Comparison of ENCODE assay signal across 8 cellular contexts in genomic region chr10:103772096-103772845, GRCh38.
A peak's percentile ranks its signal among the peaks of the same experiment; 100 is the strongest.
DNase-seq lines count a peak whose midpoint lies in the region; ATAC-seq and TF ChIP-seq lines count a peak whose summit lies in the region.

No MANE protein-coding gene starts in this region.

- H3K4me1 Mint-ChIP-seq in activated T-helper 2 cell treated with anti-CD3 and anti-CD28 coated beads, Interferon-gamma antibody, Interleukin-2, Interleukin-4, amounts not matched to agents 10 μg/mL and 5 μg/mL and 100 μg/mL, durations not matched to agents 14 hours and 24 hours and 36 hours (ENCODE audit: low read depth): peaks cover 17% of the 10 kb centered on the region

- H3K79me2 ChIP-seq in OCI-LY3 (ENCODE audit: low read length): no peaks in the 10 kb centered on the region

- H3K27me3 ChIP-seq in A673 (replicated peaks; ENCODE audit: insufficient read depth, low read depth, low read length, poor library complexity) (no peaks in the 10 kb centered on the region), OCI-LY3 (ENCODE audit: low read depth, low read length) (no peaks in the 10 kb centered on the region), neutrophil (peaks cover 41% of the 10 kb centered on the region), thyroid gland (no peaks in the 10 kb centered on the region)

- no TSS peak for BruUV-seq in A673 (replicated peaks; lab: Mats Ljungman, UMichigan)

- H3K4me3 ChIP-seq in A673 (ENCODE audit: low read depth, low read length, poor library complexity, severe bottlenecking): peak overlapping the region; percentile 37
- peak overlapping the region; percentile 93 for H3K4me3 ChIP-seq in OCI-LY3 (ENCODE audit: low read length)
- peak overlapping the region; percentile 22 for H3K4me3 ChIP-seq in fibroblast of the aortic adventitia (ENCODE audit: low read depth, low read length)
- peak overlapping the region; percentile 44 to 48 for H3K4me3 ChIP-seq in neutrophil (ENCODE audit: low read depth in 1 of 2, low read length in 1 of 2)
- peak overlapping the region; percentile 6 to 22 (median 17) for H3K4me3 ChIP-seq in thyroid gland (replicated peaks in 1 of 3)

- H3K36me3 ChIP-seq in A673 (ENCODE audit: insufficient read depth, low read length, poor library complexity, severe bottlenecking) (peaks cover 3% of the 10 kb centered on the region), OCI-LY3 (replicated peaks; ENCODE audit: low read depth, low read length) (no peaks in the 10 kb centered on the region), neutrophil (no peaks in the 10 kb centered on the region), thyroid gland (no peaks in the 10 kb centered on the region)

- POLR2A ChIA-PET in A673 (lab: Charles Lee; ENCODE audit: low non-redundant PET): interaction anchor here (0.8 kb wide), 1 partner anchor 12 kb away, joined by 4 read pairs; no protein-coding TSS in a partner anchor

- H3K4me2 ChIP-seq in OCI-LY3 (ENCODE audit: low read length): peak overlapping the region; percentile 94

- peaks cover 8% of the 10 kb centered on the region for H3K9me3 Mint-ChIP-seq in activated T-helper 2 cell treated with anti-CD3 and anti-CD28 coated beads, Interferon-gamma antibody, Interleukin-2, Interleukin-4, amounts not matched to agents 10 μg/mL and 5 μg/mL and 100 μg/mL, durations not matched to agents 14 hours and 24 hours and 36 hours

- H3K27ac ChIP-seq in A673 (ENCODE audit: low read depth, low read length, poor library complexity, severe bottlenecking): peak overlapping the region; percentile 57
- no peak overlapping the region for H3K27ac ChIP-seq in OCI-LY3 (ENCODE audit: low read length)
- no peak overlapping the region for H3K27ac ChIP-seq in neutrophil
- H3K27ac ChIP-seq in thyroid gland: peak overlapping the region in 2 of 3 donors; percentile 20 to 59

- H3K9me3 ChIP-seq in A673 (ENCODE audit: low read depth, low read length, poor library complexity, severe bottlenecking): no peaks in the 10 kb centered on the region
- no peaks in the 10 kb centered on the region for H3K9me3 ChIP-seq in OCI-LY3 (ENCODE audit: insufficient read depth, low read length)
- no peaks in the 10 kb centered on the region for H3K9me3 ChIP-seq in neutrophil
- no peaks in the 10 kb centered on the region for H3K9me3 ChIP-seq in thyroid gland

- peak overlapping the region; percentile 84 for H3K4me3 Mint-ChIP-seq in activated T-helper 2 cell treated with anti-CD3 and anti-CD28 coated beads, Interferon-gamma antibody, Interleukin-2, Interleukin-4, amounts not matched to agents 10 μg/mL and 5 μg/mL and 100 μg/mL, durations not matched to agents 14 hours and 24 hours and 36 hours (ENCODE audit: low read depth)

- peak overlapping the region; percentile 77 for H3K27ac Mint-ChIP-seq in activated T-helper 2 cell treated with anti-CD3 and anti-CD28 coated beads, Interferon-gamma antibody, Interleukin-2, Interleukin-4, amounts not matched to agents 10 μg/mL and 5 μg/mL and 100 μg/mL, durations not matched to agents 14 hours and 24 hours and 36 hours

- H3K27me3 Mint-ChIP-seq in activated T-helper 2 cell treated with anti-CD3 and anti-CD28 coated beads, Interferon-gamma antibody, Interleukin-2, Interleukin-4, amounts not matched to agents 10 μg/mL and 5 μg/mL and 100 μg/mL, durations not matched to agents 14 hours and 24 hours and 36 hours (ENCODE audit: low read depth): peaks cover 33% of the 10 kb centered on the region

- TF ChIP-seq POLR2A in thyroid gland (IDR thresholded peaks at IDR 0.05): no peak

- CTCF ChIA-PET in A673 (lab: Charles Lee): no interaction called here

- WGBS in thyroid gland, 2 donors: 1% methylated on average over 15 to 28 of the region's 28 CpGs

- peak overlapping the region; percentile 95 for H2AFZ ChIP-seq in OCI-LY3 (ENCODE audit: low read depth, low read length)

- ATAC-seq in GM18861 (IDR thresholded peaks at IDR 0.05; ENCODE audit: unreplicated experiment): peak; percentile 52
- peak; percentile 71 for ATAC-seq in HG03095 (IDR thresholded peaks at IDR 0.05; ENCODE audit: unreplicated experiment)

- H3K9ac ChIP-seq in OCI-LY3 (ENCODE audit: low read length): peak overlapping the region; percentile 64

- intact Hi-C loops in A673 (cut with micrococcal nuclease; ENCODE audit: unreplicated experiment) (no loop called here), thyroid gland (cut with DNase I) (no loop called here)
- intact Hi-C loops in activated T-helper 2 cell treated with anti-CD3 and anti-CD28 coated beads, Interferon-gamma antibody, Interleukin-2, Interleukin-4, amounts not matched to agents 10 μg/mL and 5 μg/mL and 100 μg/mL, durations not matched to agents 14 hours and 24 hours and 36 hours (cut with micrococcal nuclease): no loop called here

- H4K20me1 ChIP-seq in OCI-LY3 (ENCODE audit: insufficient read depth, low read length): no peaks in the 10 kb centered on the region

- H3K4me1 ChIP-seq in A673 (ENCODE audit: insufficient read depth, low read length, poor library complexity, severe bottlenecking): peaks cover 23% of the 10 kb centered on the region
- peaks cover 10% of the 10 kb centered on the region for H3K4me1 ChIP-seq in OCI-LY3 (ENCODE audit: low read length)
- peaks cover 9 to 10% of the 10 kb centered on the region in 2 experiments for H3K4me1 ChIP-seq in neutrophil (ENCODE audit: control insufficient read depth in 1 of 2, insufficient read depth in 1 of 2, low read depth in 1 of 2, low read length in 1 of 2)
- peaks cover 4 to 13% of the 10 kb centered on the region in 2 donors for H3K4me1 ChIP-seq in thyroid gland

- peak; percentile 90 for DNase-seq in A673 (ENCODE audit: low spot score)
- peak; percentile 56 for DNase-seq in activated T-helper 2 cell treated with anti-CD3 and anti-CD28 coated beads, Interferon-gamma antibody, Interleukin-2, Interleukin-4, amounts not matched to agents 10 μg/mL and 5 μg/mL and 100 μg/mL, durations not matched to agents 14 hours and 24 hours and 36 hours (ENCODE audit: low spot score)
- peak; percentile 98 for DNase-seq in fibroblast of the aortic adventitia (ENCODE audit: low read depth)
- DNase-seq in thyroid gland: peak; percentile 72 to 76

- no peak for TF ChIP-seq CTCF in A673 (conservative IDR thresholded peaks at IDR 0.05; ENCODE audit: low read depth, low read length)
- TF ChIP-seq CTCF in OCI-LY3 (IDR thresholded peaks at IDR 0.05; ENCODE audit: low read depth, low read length): no peak
- TF ChIP-seq CTCF in fibroblast of the aortic adventitia (IDR thresholded peaks at IDR 0.05; ENCODE audit: insufficient read depth, low read length): no peak
- no peak for TF ChIP-seq CTCF in neutrophil (IDR thresholded peaks at IDR 0.05)
- TF ChIP-seq CTCF in thyroid gland (IDR thresholded peaks at IDR 0.05): no peak

- H3K36me3 Mint-ChIP-seq in activated T-helper 2 cell treated with anti-CD3 and anti-CD28 coated beads, Interferon-gamma antibody, Interleukin-2, Interleukin-4, amounts not matched to agents 10 μg/mL and 5 μg/mL and 100 μg/mL, durations not matched to agents 14 hours and 24 hours and 36 hours (ENCODE audit: low read depth): no peaks in the 10 kb centered on the region

Comparison
In these comparisons a context has a peak if more than half of its experiments do, and no peak if none do; other contexts are left out.
1. H3K27ac ChIP-seq: peak in A673 (single experiment) and thyroid gland (2 of 3); none in OCI-LY3 (single experiment) and neutrophil (single experiment).
2. H3K4me3 ChIP-seq: peak in every context shown above with its lines; median percentile 93 in OCI-LY3; 46 in neutrophil; 37 in A673; 22 in fibroblast of the aortic adventitia; 17 in thyroid gland.
3. Peak in every context shown above with its lines, with median percentiles within 50 percentile points of each other: DNase-seq.